8 cellular contexts compared by ENCODE assay signal in genomic region chr17:794876-795275, GRCh38. TPM values are rescaled to one million over a fixed set of nuclear protein-coding genes. Genes with fewer than 3 reads are reported as not detected.
DNase-seq lines count a peak whose midpoint lies in the region; ATAC-seq, FAIRE-seq and TF ChIP-seq lines count a peak whose summit lies in the region.

No MANE protein-coding gene starts in this region.

- in situ Hi-C loops in ACHN (cut with HindIII; ENCODE audit: low pct_ligation_motif_present, low pct_unique_long_range_greater_than_20kb, low sequenced_read_pairs) = loop anchor here (25.0 kb wide), 1 partner anchor 192 kb away; the partner anchor contains the start of genes NXN and TIMM22

- H3K4me1 ChIP-seq in naive thymus-derived CD4-positive, alpha-beta T cell (ENCODE audit: control insufficient read depth in 2 of 2, insufficient read depth in 2 of 2, low read length in 2 of 2) = peaks cover 2 to 6% of the 10 kb centered on the region in 2 donors

- peaks cover 5 to 25% (median 5%) of the 10 kb centered on the region in 3 experiments for H3K36me3 ChIP-seq in naive thymus-derived CD4-positive, alpha-beta T cell (ENCODE audit: control insufficient read depth in 2 of 3, insufficient read depth in 3 of 3, low read length in 3 of 3)

- CTCF ChIA-PET in naive thymus-derived CD4-positive, alpha-beta T cell (lab: Charles Lee) = interaction anchor here (0.6 to 1.9 kb wide), 5 partner anchors 91 to 537 kb away, joined by 3 to 9 read pairs (median 5); partner anchors contain the start of gene TIMM22

- peak overlapping the region in 5 of 9 donors; percentile 14 to 79 (median 56) for H3K27ac Mint-ChIP-seq in naive thymus-derived CD4-positive, alpha-beta T cell

- H3K36me3 Mint-ChIP-seq in naive thymus-derived CD4-positive, alpha-beta T cell = peaks cover 0 to 16% (median 9%) of the 10 kb centered on the region in 5 donors

- peaks cover 3 to 11% (median 7%) of the 10 kb centered on the region in 7 donors for H3K4me1 Mint-ChIP-seq in naive thymus-derived CD4-positive, alpha-beta T cell

- DNase-seq in ACHN (peak; percentile 80), GM19239 (ENCODE audit: insufficient read length, low spot score) (peak; percentile 71), NCI-H774 (lab: John Stamatoyannopoulos, UW) (peak; percentile 25), fibroblast of the aortic adventitia (ENCODE audit: low read depth) (peak; percentile 79)
- DNase-seq in activated T-helper 9 cell treated with anti-CD3 and anti-CD28 coated beads, Interleukin-2, amount 50 U/mL, for 16 hours (ENCODE audit: low read depth) = peak; percentile 12
- DNase-seq in naive thymus-derived CD4-positive, alpha-beta T cell = peak in 8 of 9 donors; percentile 19 to 42 (median 35)
- no peak for DNase-seq in activated CD4-positive, CD25-positive, alpha-beta regulatory T cell treated with anti-CD3 and anti-CD28 coated beads, Interleukin-2, amount 50 U/mL, for 72 hours

- no peaks in the 10 kb centered on the region for H3K27me3 Mint-ChIP-seq in naive thymus-derived CD4-positive, alpha-beta T cell

- H3K27ac ChIP-seq in naive thymus-derived CD4-positive, alpha-beta T cell (ENCODE audit: low read depth, low read length) = no peak overlapping the region
- peak overlapping the region; percentile 32 for H3K27ac ChIP-seq in temporal lobe (ENCODE audit: low read depth, low read length)

- intact Hi-C loops in naive thymus-derived CD4-positive, alpha-beta T cell (cut with micrococcal nuclease) = loop anchor here (1.0 to 2.0 kb wide), 3 partner anchors 186 to 204 kb away; no protein-coding TSS in a partner anchor

- no peaks in the 10 kb centered on the region for H3K9me3 ChIP-seq in naive thymus-derived CD4-positive, alpha-beta T cell (ENCODE audit: control insufficient read depth in 2 of 3, low read length in 3 of 3)

- no peaks in the 10 kb centered on the region for H3K9me3 Mint-ChIP-seq in naive thymus-derived CD4-positive, alpha-beta T cell

- ATAC-seq in naive thymus-derived CD4-positive, alpha-beta T cell = peak; percentile 74

- H3K4me3 Mint-ChIP-seq in naive thymus-derived CD4-positive, alpha-beta T cell = peak overlapping the region in 1 of 10 donors; percentile 57

- H3K27me3 ChIP-seq in naive thymus-derived CD4-positive, alpha-beta T cell (ENCODE audit: control insufficient read depth in 2 of 2, insufficient read depth in 2 of 2, low read length in 2 of 2) = no peaks in the 10 kb centered on the region

- POLR2A ChIA-PET in naive thymus-derived CD4-positive, alpha-beta T cell (lab: Charles Lee) = interaction anchor here (0.9 to 1.9 kb wide), 2 partner anchors 186 to 202 kb away, joined by 3 to 5 read pairs; partner anchors contain the start of gene TIMM22

- FAIRE-seq in GM19239 (lab: Jason Lieb, UNC) = no peak

- no peak overlapping the region for H3K4me3 ChIP-seq in fibroblast of the aortic adventitia (ENCODE audit: low read depth, low read length)
- H3K4me3 ChIP-seq in naive thymus-derived CD4-positive, alpha-beta T cell (ENCODE audit: low read length) = no peak overlapping the region

- TF ChIP-seq CTCF in fibroblast of the aortic adventitia (IDR thresholded peaks at IDR 0.05; ENCODE audit: insufficient read depth, low read length) = peak; percentile 71

RNA-seq across cellular contexts. Expression of gene MRM3, which starts 12.7 kb away (rescaled TPM):
- total RNA-seq in fibroblast of the aortic adventitia (ENCODE audit: low replicate concordance) (15.8 and 21.7 TPM in 2 replicates), temporal lobe (18.9 TPM)
- 10 to 100 TPM; 19.3 to 47.1 (median 25.9) TPM for total RNA-seq in naive thymus-derived CD4-positive, alpha-beta T cell
- polyA plus RNA-seq in naive thymus-derived CD4-positive, alpha-beta T cell = 10 to 100 TPM; 24.4 to 32.5 TPM

RNA-seq across cellular contexts. Expression of gene GLOD4, which starts 12.8 kb away (rescaled TPM):
- total RNA-seq in fibroblast of the aortic adventitia (ENCODE audit: low replicate concordance) = 49.9 and 75.6 TPM in 2 replicates
- total RNA-seq in naive thymus-derived CD4-positive, alpha-beta T cell = 10 to 100 TPM; 60.1 to 79.0 (median 77.6) TPM
- polyA plus RNA-seq in naive thymus-derived CD4-positive, alpha-beta T cell = 100 to 1,000 TPM in 1 of 2 donors, 10 to 100 TPM in 1; 94.2 to 102 TPM
- 56.5 TPM for total RNA-seq in temporal lobe

RNA-seq across cellular contexts. Expression of gene GEMIN4, which starts 42.8 kb away (rescaled TPM):
- total RNA-seq in fibroblast of the aortic adventitia (ENCODE audit: low replicate concordance) (16.7 and 21.3 TPM in 2 replicates), temporal lobe (9.1 TPM)
- total RNA-seq in naive thymus-derived CD4-positive, alpha-beta T cell = 10 to 100 TPM; 15.5 to 35.0 (median 28.9) TPM
- 10 to 100 TPM; 24.4 to 49.3 TPM for polyA plus RNA-seq in naive thymus-derived CD4-positive, alpha-beta T cell
